17 cellular contexts compared by ENCODE assay signal in the genomic region with DNA sequence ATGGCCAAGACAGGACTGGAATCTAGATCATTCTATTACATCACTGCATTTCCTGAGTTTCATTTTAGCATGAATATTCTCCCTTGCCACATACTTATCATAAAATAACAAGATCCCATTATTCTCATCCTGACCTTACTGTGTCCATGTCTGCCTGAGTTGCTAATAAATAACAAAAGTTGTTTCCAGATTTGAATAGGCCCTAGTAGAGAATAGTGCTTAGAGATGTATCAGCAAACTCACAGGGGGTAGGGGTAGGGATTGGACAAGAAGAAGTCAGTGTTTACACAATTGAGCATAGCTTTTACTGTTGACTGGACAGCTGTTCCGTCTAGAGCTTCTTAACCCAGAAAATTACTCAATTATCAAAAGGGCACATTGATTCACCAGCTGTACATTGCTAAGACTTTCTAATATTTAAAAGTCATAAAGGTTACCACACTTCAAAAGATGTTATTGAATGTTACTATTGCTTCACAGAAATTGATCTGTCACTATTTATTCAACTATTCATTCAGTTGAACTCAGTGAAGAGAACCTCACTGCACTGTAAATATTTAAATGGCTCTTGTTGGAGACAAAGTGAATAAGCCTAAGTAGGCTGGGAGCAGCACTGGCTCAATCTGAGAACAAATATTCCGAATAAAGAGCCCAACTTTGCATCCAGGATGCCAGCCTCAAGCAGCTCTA.
DNase-seq lines count a peak whose midpoint lies in the region; ATAC-seq, FAIRE-seq and TF ChIP-seq lines count a peak whose summit lies in the region.
"Had no signal": no experiment of that assay in that cellular context is flagged by ENCODE, and none has a peak within 500 bp of the region (broad histone marks: within the 10 kb centered on the region; RNA-seq: fewer than 3 reads in every experiment).

No MANE protein-coding gene starts in this region.

- ATAC-seq in IMR-90 (ENCODE audit: low read depth): peak; percentile 92
- ATAC-seq in HepG2: peak; percentile 96
- no peak for ATAC-seq in HG03354 (IDR thresholded peaks at IDR 0.05; ENCODE audit: poor library complexity, severe bottlenecking, unreplicated experiment)
- ATAC-seq: activated CD8-positive, alpha-beta T cell treated with anti-CD3 and anti-CD28 coated beads, Interleukin-2, amount 10 ng/mL, durations not matched to agents 7 days and 5 days had no signal

- peak overlapping the region; percentile 14 for H2BK5ac ChIP-seq in IMR-90 (ENCODE audit: low read depth, low read length, poor library complexity, severe bottlenecking)

- no TSS peak for BruUV-seq in IMR-90 (replicated peaks; lab: Mats Ljungman, UMichigan)
- no TSS peak for BruUV-seq in HepG2 (replicated peaks; lab: Mats Ljungman, UMichigan)

- no peak overlapping the region for H2AK9ac ChIP-seq in IMR-90 (replicated peaks; ENCODE audit: low read depth, low read length, poor library complexity)

- dilution Hi-C loops in IMR-90 (cut with HindIII; ENCODE audit: low sequenced_read_pairs, unreplicated experiment): no loop called here

- no peak overlapping the region for H4K91ac ChIP-seq in IMR-90 (ENCODE audit: insufficient read depth, low read depth, low read length)

- H2BK20ac ChIP-seq in IMR-90 (ENCODE audit: low read depth, low read length): no peak overlapping the region

- H2BK120ac ChIP-seq in IMR-90 (ENCODE audit: low read depth, low read length): no peak overlapping the region

- H4K20me1 ChIP-seq in IMR-90 (ENCODE audit: insufficient read depth, low read length) (no peaks in the 10 kb centered on the region), HepG2 (ENCODE audit: insufficient read depth, low read length) (no peaks in the 10 kb centered on the region)

- no peaks in the 10 kb centered on the region for H3K9me3 ChIP-seq in IMR-90 (ENCODE audit: control insufficient read depth, insufficient read depth, low read length)
- H3K9me3 ChIP-seq in HepG2 (ENCODE audit: low read length): no peaks in the 10 kb centered on the region

- H3K27me3 Mint-ChIP-seq in activated T-cell treated with anti-CD3 and anti-CD28 coated beads, Interleukin-2, amount 50 U/mL, for 24 hours: no peaks in the 10 kb centered on the region
- H3K27me3 Mint-ChIP-seq: dendritic cell treated with granulocyte-macrophage colony-stimulating factor and Interleukin-4, amounts not matched to agents 40 ng/mL and 50 ng/mL, for 4 days had no signal

- peak; percentile 69 for FAIRE-seq in HepG2 (lab: Jason Lieb, UNC)

- H3K9me3 Mint-ChIP-seq in activated T-cell treated with anti-CD3 and anti-CD28 coated beads, Interleukin-2, amount 50 U/mL, for 24 hours: peaks cover 6% of the 10 kb centered on the region
- H3K9me3 Mint-ChIP-seq: activated T-helper 2 cell treated with anti-CD3 and anti-CD28 coated beads, Interferon-gamma antibody, Interleukin-2, Interleukin-4, amounts not matched to agents 10 μg/mL and 5 μg/mL and 100 μg/mL, durations not matched to agents 14 hours and 24 hours and 36 hours had no signal

- H3K4me3 Mint-ChIP-seq in activated T-cell treated with anti-CD3 and anti-CD28 coated beads, Interleukin-2, amount 50 U/mL, for 24 hours: no peak overlapping the region
- H3K4me3 Mint-ChIP-seq: activated CD8-positive, alpha-beta T cell treated with anti-CD3 and anti-CD28 coated beads, Interleukin-2, amount 10 ng/mL, durations not matched to agents 7 days and 5 days; dendritic cell treated with granulocyte-macrophage colony-stimulating factor and Interleukin-4, amounts not matched to agents 40 ng/mL and 50 ng/mL, for 4 days; HFFc6 had no signal

- H3K4me3 ChIP-seq in IMR-90 (ENCODE audit: insufficient read depth, low read depth, low read length) (no peak overlapping the region), HepG2 (replicated peaks in 1 of 3; ENCODE audit: insufficient read depth in 1 of 3, low read depth in 2 of 3, low read length in 3 of 3) (no peak overlapping the region; a peak in 1 of 6 replicates)

- peaks cover 0 to 10% of the 10 kb centered on the region in 2 experiments; a peak in 1 of 4 replicates for H3K79me1 ChIP-seq in IMR-90 (ENCODE audit: low read depth in 1 of 2, low read length in 2 of 2)

- H3K14ac ChIP-seq in IMR-90 (replicated peaks; ENCODE audit: low read depth, low read length): no peak overlapping the region

- H3K9ac ChIP-seq in IMR-90 (ENCODE audit: low read depth, low read length): no peak overlapping the region
- peak overlapping the region; percentile 54 for H3K9ac ChIP-seq in HepG2 (ENCODE audit: insufficient read depth, low read depth, low read length)
- H3K9ac ChIP-seq: parathyroid adenoma had no signal

- H3K4me2 ChIP-seq in IMR-90 (ENCODE audit: low read depth, low read length) (peak overlapping the region; percentile 18; the same call in 1 of the 2 replicates), HepG2 (ENCODE audit: low read depth, low read length) (peak overlapping the region; percentile 67)

- peak overlapping the region; percentile 75; the same call in 1 of the 2 replicates for H3K18ac ChIP-seq in IMR-90 (ENCODE audit: low read depth, low read length)

- H2AFZ ChIP-seq in IMR-90 (replicated peaks; ENCODE audit: low read length, poor library complexity) (no peak overlapping the region), HepG2 (ENCODE audit: low read length) (no peak overlapping the region)
- H2AFZ ChIP-seq: parathyroid adenoma had no signal

- no CpG with 5 or more reads among the region's 2 CpGs for WGBS in IMR-90 (ENCODE audit: extremely low coverage in 2 of 2, insufficient read length in 1 of 2), 2 experiments
- WGBS in HepG2 (ENCODE audit: low lambda C conversion rate): 0% methylated on average over 2 of the region's 2 CpGs

- H2BK15ac ChIP-seq in IMR-90 (ENCODE audit: low read depth, low read length): no peak overlapping the region

- no peaks in the 10 kb centered on the region for H3K36me3 Mint-ChIP-seq in activated T-cell treated with anti-CD3 and anti-CD28 coated beads, Interleukin-2, amount 50 U/mL, for 24 hours (ENCODE audit: low read depth)

- no peak overlapping the region for H3K56ac ChIP-seq in IMR-90 (ENCODE audit: extremely low read depth, insufficient read depth, low read length)

- intact Hi-C loops in IMR-90 (cut with micrococcal nuclease) (no loop called here), HepG2 (cut with micrococcal nuclease; ENCODE audit: unreplicated experiment) (loop anchor here (1.0 to 5.0 kb wide), 5 partner anchors 54 to 561 kb away; a partner anchor contains a TSS)

- TF ChIP-seq EP300 in HepG2 (IDR thresholded peaks at IDR 0.05; ENCODE audit: low read depth in 2 of 2, low read length in 2 of 2) (peak; percentile 62 to 97), HepG2 (CRISPR knock-in tag; IDR thresholded peaks at IDR 0.05; ENCODE audit: borderline replicate concordance) (peak; percentile 56; the same call in 1 of the 2 replicates)

- H3K4me1 Mint-ChIP-seq in activated T-cell treated with anti-CD3 and anti-CD28 coated beads, Interleukin-2, amount 50 U/mL, for 24 hours (ENCODE audit: low read depth): no peaks in the 10 kb centered on the region

- H3K27me3 ChIP-seq in IMR-90 (ENCODE audit: control insufficient read depth, insufficient read depth, low read length) (no peaks in the 10 kb centered on the region), HepG2 (ENCODE audit: control insufficient read depth in 1 of 2, insufficient read depth in 2 of 2, low read length in 2 of 2) (no peaks in the 10 kb centered on the region)

- CTCF ChIA-PET in IMR-90 (lab: Yijun Ruan, JAX) (no interaction called here), HepG2 (lab: Yijun Ruan, JAX; ENCODE audit: low intra/inter-chr PET ratio, low total read pairs) (interaction anchor here (0.8 to 1.7 kb wide), 2 partner anchors 65 to 79 kb away, joined by 4 to 7 read pairs; no protein-coding TSS in a partner anchor)

- POLR2A ChIA-PET in IMR-90 (lab: Charles Lee; ENCODE audit: unreplicated experiment): no interaction called here
- POLR2A ChIA-PET in HepG2 (lab: Yijun Ruan, JAX): interaction anchor here (0.7 to 3.8 kb wide), 6 partner anchors 16 to 179 kb away, joined by 3 to 28 read pairs (median 6); no protein-coding TSS in a partner anchor

- H2AK5ac ChIP-seq in IMR-90 (ENCODE audit: low read depth, low read length): no peak overlapping the region

- H3K27ac Mint-ChIP-seq in activated T-cell treated with anti-CD3 and anti-CD28 coated beads, Interleukin-2, amount 50 U/mL, for 24 hours: no peak overlapping the region
- H3K27ac Mint-ChIP-seq: activated CD8-positive, alpha-beta T cell treated with anti-CD3 and anti-CD28 coated beads, Interleukin-2, amount 10 ng/mL, durations not matched to agents 7 days and 5 days; activated T-helper 2 cell treated with anti-CD3 and anti-CD28 coated beads, Interferon-gamma antibody, Interleukin-2, Interleukin-4, amounts not matched to agents 10 μg/mL and 5 μg/mL and 100 μg/mL, durations not matched to agents 14 hours and 24 hours and 36 hours; dendritic cell treated with granulocyte-macrophage colony-stimulating factor and Interleukin-4, amounts not matched to agents 40 ng/mL and 50 ng/mL, for 4 days; HFFc6 had no signal

- in situ Hi-C loops in IMR-90 (cut with MboI; ENCODE audit: low sequenced_read_pairs) (no loop called here), HepG2 (cut with HindIII; ENCODE audit: extremely low pct_ligation_motif_present, low pct_unique_long_range_greater_than_20kb) (no loop called here), GM13977 (cut with MboI; ENCODE audit: low pct_unique_long_range_greater_than_20kb, low sequenced_read_pairs, unreplicated experiment) (no loop called here)

- no peak overlapping the region for H4K8ac ChIP-seq in IMR-90 (ENCODE audit: low read depth in 2 of 2, low read length in 2 of 2)

- H3K36me3 ChIP-seq in IMR-90 (ENCODE audit: control insufficient read depth, insufficient read depth, low read length): no peaks in the 10 kb centered on the region
- no peaks in the 10 kb centered on the region for H3K36me3 ChIP-seq in HepG2 (replicated peaks in 1 of 2; ENCODE audit: control insufficient read depth in 1 of 2, insufficient read depth in 2 of 2, low read length in 2 of 2)

- peaks cover 13% of the 10 kb centered on the region for H3K4me1 ChIP-seq in IMR-90 (ENCODE audit: control insufficient read depth, insufficient read depth, low read length)
- H3K4me1 ChIP-seq in HepG2 (ENCODE audit: insufficient read depth, low read length): peaks cover 55% of the 10 kb centered on the region
- H3K4me1 ChIP-seq: parathyroid adenoma had no signal

- no peak overlapping the region for H3K23ac ChIP-seq in IMR-90 (ENCODE audit: low read depth, low read length)

- H3K79me2 ChIP-seq in HepG2 (ENCODE audit: insufficient read depth, low read length): peaks cover 9% of the 10 kb centered on the region
- H3K79me2 ChIP-seq: parathyroid adenoma had no signal

- TF ChIP-seq POLR2A in IMR-90 (IDR thresholded peaks at IDR 0.05; ENCODE audit: low read depth, low read length): no peak
- no peak for TF ChIP-seq POLR2A in HepG2 (IDR thresholded peaks at IDR 0.05; ENCODE audit: insufficient read depth in 1 of 2, low read depth in 2 of 2, low read length in 2 of 2)

- H3K27ac ChIP-seq in IMR-90 (ENCODE audit: insufficient read depth, low read length) (peak overlapping the region; percentile 35; the same call in 1 of the 2 replicates), HepG2 (ENCODE audit: extremely low read length, insufficient read depth, low read length) (peak overlapping the region; percentile 71)
- H3K27ac ChIP-seq: HL-60, parathyroid adenoma had no signal

- TF ChIP-seq RAD21 in IMR-90 (IDR thresholded peaks at IDR 0.05; ENCODE audit: low read length) (no peak), HepG2 (CRISPR knock-in tag; IDR thresholded peaks at IDR 0.05) (no peak)

- H3K4ac ChIP-seq in IMR-90 (ENCODE audit: low read depth, low read length): no peak overlapping the region

- no peaks in the 10 kb centered on the region for H3K9me1 ChIP-seq in IMR-90 (ENCODE audit: insufficient read depth, low read length)

- DNase-seq in COLO829 (ENCODE audit: low spot score) (peak; percentile 10), IMR-90 (peak; percentile 69), astrocyte of the hippocampus (ENCODE audit: low read depth, low spot score) (peak; percentile 61), HepG2 (ENCODE audit: low spot score) (peak; percentile 91), GM19240 (ENCODE audit: insufficient read length, low spot score) (no peak), GM13977 (ENCODE audit: low spot score) (no peak)
- DNase-seq in activated T-cell treated with anti-CD3 and anti-CD28 coated beads, Interleukin-2, amount 50 U/mL, for 24 hours: no peak
- DNase-seq: activated CD8-positive, alpha-beta T cell treated with anti-CD3 and anti-CD28 coated beads, Interleukin-2, amount 10 ng/mL, durations not matched to agents 7 days and 5 days; EL; HFFc6; Kasumi-1; NCI-H1694 treated with DMSO at 0.1 percent for 48 hours had no signal

- no peak for TF ChIP-seq CTCF in IMR-90 (conservative IDR thresholded peaks at IDR 0.05; ENCODE audit: low read depth, low read length)
- TF ChIP-seq CTCF in HepG2 (CRISPR knock-in tag; IDR thresholded peaks at IDR 0.05): no peak
- TF ChIP-seq CTCF in GM13977 (IDR thresholded peaks at IDR 0.05; ENCODE audit: extremely low read depth, insufficient read depth, missing control alignments): no peak

- peak overlapping the region; percentile 36; the same call in 1 of the 2 replicates for H4K5ac ChIP-seq in IMR-90 (ENCODE audit: low read depth, low read length)

Comparison
In these comparisons a context has a peak if more than half of its experiments do, and no peak if none do; other contexts are left out.
1. DNase-seq: peak in COLO829 (single experiment), IMR-90 (single experiment), astrocyte of the hippocampus (single experiment) and HepG2 (single experiment); none in activated T-cell treated with anti-CD3 and anti-CD28 coated beads, Interleukin-2, amount 50 U/mL, for 24 hours (single experiment), GM19240 (single experiment) and GM13977 (single experiment).